Comparison of ENCODE assay signal across 1 cellular context in genomic region chr1:31703431-31704260, GRCh38.
TF ChIP-seq lines count a peak whose summit lies in the region.

Gene COL16A1, minus strand, starts transcription at chr1:31704017. Its CDS starts 1,824 bp downstream, at chr1:31702193.

TF ChIP-seq in IMR-90, 13 proteins besides CTCF, POLR2A, EP300 and RAD21 (continued from another document):
- TF ChIP-seq CHD1 (IDR thresholded peaks at IDR 0.05; ENCODE audit: low read depth, low read length) (no peak), MAZ (IDR thresholded peaks at IDR 0.05; ENCODE audit: borderline replicate concordance, low read depth, low read length) (peak; percentile 83; the same call in 1 of the 2 replicates)
